18 cellular contexts compared by ENCODE assay signal in the genomic region with DNA sequence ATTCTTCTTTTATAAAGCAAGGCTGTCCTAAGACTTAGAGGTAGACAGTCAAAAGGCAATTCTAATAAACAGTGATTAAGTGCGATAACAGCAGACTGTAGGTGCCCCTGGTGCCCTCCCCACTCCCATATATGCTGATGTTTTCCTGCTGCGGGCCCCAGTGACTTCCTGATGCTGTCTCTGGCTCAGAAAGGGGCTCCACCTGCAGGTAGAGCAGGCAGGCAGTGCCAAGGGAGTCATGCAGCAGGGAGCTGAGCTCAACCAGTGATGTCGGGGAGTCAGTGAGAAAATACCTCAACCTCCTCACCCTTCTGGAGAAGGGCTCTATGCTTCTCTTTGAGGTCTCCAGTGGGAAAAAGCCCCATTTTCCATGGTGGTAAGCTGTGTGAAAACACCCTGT.
DNase-seq lines count a peak whose midpoint lies in the region; ATAC-seq, FAIRE-seq and TF ChIP-seq lines count a peak whose summit lies in the region.
"Had no signal": no experiment of that assay in that cellular context is flagged by ENCODE, and none has a peak within 500 bp of the region (broad histone marks: within the 10 kb centered on the region; RNA-seq: fewer than 3 reads in every experiment).

No MANE protein-coding gene starts in this region.

- H4K20me1 ChIP-seq in HepG2 (ENCODE audit: insufficient read depth, low read length) = no peaks in the 10 kb centered on the region
- H4K20me1 ChIP-seq in K562 (replicated peaks; ENCODE audit: control insufficient read depth, insufficient read depth, low read length) = no peaks in the 10 kb centered on the region
- H4K20me1 ChIP-seq: BLaER1 treated with 17β-estradiol and CSF1 and Interleukin-3, amounts not matched to agents 10 nM and 100 nM had no signal

- H3K27ac ChIP-seq in HepG2 (ENCODE audit: extremely low read length, insufficient read depth, low read length) = no peak overlapping the region
- H3K27ac ChIP-seq in right lobe of liver = no peak overlapping the region
- peak overlapping the region; percentile 60; the same call in 2 of the 3 replicates for H3K27ac ChIP-seq in K562 (ENCODE audit: extremely low read depth, low read depth, low read length)
- no peak overlapping the region for H3K27ac ChIP-seq in substantia nigra (ENCODE audit: low read depth, low read length, poor library complexity, severe bottlenecking)
- H3K27ac ChIP-seq in upper lobe of right lung = no peak overlapping the region
- H3K27ac ChIP-seq: BLaER1 treated with 17β-estradiol and CSF1 and Interleukin-3, amounts not matched to agents 10 nM and 100 nM had no signal

- intact Hi-C loops in HepG2 (cut with micrococcal nuclease; ENCODE audit: unreplicated experiment) = no loop called here
- intact Hi-C loops in right lobe of liver (cut with DNase I) = no loop called here
- intact Hi-C loops in K562 (cut with micrococcal nuclease) = no loop called here
- intact Hi-C loops in sciatic nerve (cut with DNase I) = no loop called here
- intact Hi-C loops in upper lobe of right lung (cut with DNase I) = no loop called here

- H3K9me3 ChIP-seq in HepG2 (ENCODE audit: low read length) (no peaks in the 10 kb centered on the region), right lobe of liver (no peaks in the 10 kb centered on the region), K562 (replicated peaks; ENCODE audit: control insufficient read depth, insufficient read depth, low read depth, low read length) (peaks cover 3% of the 10 kb centered on the region), upper lobe of right lung (no peaks in the 10 kb centered on the region)

- WGBS in HepG2 (ENCODE audit: low lambda C conversion rate) = 5% methylated on average over 3 of the region's 3 CpGs
- WGBS in right lobe of liver (ENCODE audit: insufficient coverage, low coverage, low lambda C conversion rate, missing lambda C conversion rate) = 42% methylated on average over 3 of the region's 3 CpGs
- WGBS in K562 (ENCODE audit: insufficient coverage, low coverage, missing lambda C conversion rate) = 72% methylated on average over 3 of the region's 3 CpGs

- TF ChIP-seq POLR2A in HepG2 (IDR thresholded peaks at IDR 0.05; ENCODE audit: insufficient read depth in 1 of 2, low read depth in 2 of 2, low read length in 2 of 2) = no peak
- TF ChIP-seq POLR2A in right lobe of liver (IDR thresholded peaks at IDR 0.05) = no peak
- TF ChIP-seq POLR2A in K562 (conservative IDR thresholded peaks at IDR 0.05) = no peak

- H3K79me2 ChIP-seq in HepG2 (ENCODE audit: insufficient read depth, low read length) (no peaks in the 10 kb centered on the region), K562 (ENCODE audit: control insufficient read depth, insufficient read depth, low read length) (no peaks in the 10 kb centered on the region)

- H3K9ac ChIP-seq in HepG2 (ENCODE audit: insufficient read depth, low read depth, low read length) = no peak overlapping the region
- H3K9ac ChIP-seq in K562 (ENCODE audit: insufficient read depth in 1 of 2, low read depth in 2 of 2, low read length in 2 of 2) = 0 out of 4 replicates have a peak overlapping the region, but pooled peaks of 1 of the 2 experiments have one; percentile 37
- H3K9ac ChIP-seq: BLaER1 treated with 17β-estradiol and CSF1 and Interleukin-3, amounts not matched to agents 10 nM and 100 nM had no signal

- H2AFZ ChIP-seq in HepG2 (ENCODE audit: low read length) = no peak overlapping the region
- H2AFZ ChIP-seq in K562 (ENCODE audit: low read depth, low read length) = peak overlapping the region; percentile 71

- ATAC-seq in HepG2 (peak; percentile 44; the same call in 1 of the 3 replicates), right lobe of liver (no peak), K562 (no peak), sciatic nerve (no peak), upper lobe of right lung (no peak)

- TF ChIP-seq CTCF in HepG2 (CRISPR knock-in tag; IDR thresholded peaks at IDR 0.05) (0 out of 2 replicates have a peak, but pooled peaks have one; percentile 14), right lobe of liver (IDR thresholded peaks at IDR 0.05) (no peak), K562 (IDR thresholded peaks at IDR 0.05 in 2 of 3, conservative IDR thresholded peaks at IDR 0.05 in 1 of 3; ENCODE audit: insufficient read depth in 2 of 3, low read depth in 1 of 3, low read length in 3 of 3) (no peak), upper lobe of right lung (IDR thresholded peaks at IDR 0.05) (no peak)

- H3K4me3 ChIP-seq in HepG2 (replicated peaks in 1 of 3; ENCODE audit: insufficient read depth in 1 of 3, low read depth in 2 of 3, low read length in 3 of 3) (no peak overlapping the region), right lobe of liver (no peak overlapping the region), K562 (no peak overlapping the region), upper lobe of right lung (no peak overlapping the region)
- H3K4me3 ChIP-seq: BLaER1 treated with 17β-estradiol and CSF1 and Interleukin-3, amounts not matched to agents 10 nM and 100 nM had no signal

- no peak for FAIRE-seq in HepG2 (lab: Jason Lieb, UNC)
- FAIRE-seq in K562 (lab: Jason Lieb, UNC) = no peak
- FAIRE-seq: D721Med, GM12892, GM19239 had no signal

- no peak for DNase-seq in HepG2 (ENCODE audit: low spot score)
- DNase-seq in right lobe of liver = no peak
- DNase-seq in K562 (ENCODE audit: extremely low read depth in 1 of 4, low spot score in 3 of 4) = no peak
- DNase-seq in iPS DF 4.7 (ENCODE audit: extremely low read depth, low spot score) = peak; percentile 3
- no peak for DNase-seq in substantia nigra (lab: John Stamatoyannopoulos, UW)
- DNase-seq in sciatic nerve (ENCODE audit: low spot score) = no peak
- no peak for DNase-seq in upper lobe of right lung
- DNase-seq: 8988T; AML-193; CD4-positive, alpha-beta T cell; COR-L47; DMS153; DMS79 treated with DMSO at 0.1 percent for 48 hours; GDM1 had no signal

- in situ Hi-C loops in HepG2 (cut with HindIII; ENCODE audit: extremely low pct_ligation_motif_present, low pct_unique_long_range_greater_than_20kb) (no loop called here), K562 (cut with MboI) (no loop called here)

- CTCF ChIA-PET in HepG2 (lab: Yijun Ruan, JAX; ENCODE audit: low intra/inter-chr PET ratio, low total read pairs) = no interaction called here
- CTCF ChIA-PET in K562 (lab: Yijun Ruan, JAX; ENCODE audit: low intra/inter-chr PET ratio) = no interaction called here

- H3K27me3 ChIP-seq in HepG2 (ENCODE audit: control insufficient read depth in 1 of 2, insufficient read depth in 2 of 2, low read length in 2 of 2) (peaks cover 0 to 17% of the 10 kb centered on the region in 2 experiments; a peak in 1 of 5 replicates), right lobe of liver (no peaks in the 10 kb centered on the region), K562 (ENCODE audit: control insufficient read depth in 2 of 2, insufficient read depth in 2 of 2, low read length in 2 of 2) (no peaks in the 10 kb centered on the region), upper lobe of right lung (no peaks in the 10 kb centered on the region)

- H3K36me3 ChIP-seq in HepG2 (replicated peaks in 1 of 2; ENCODE audit: control insufficient read depth in 1 of 2, insufficient read depth in 2 of 2, low read length in 2 of 2) (no peaks in the 10 kb centered on the region), right lobe of liver (no peaks in the 10 kb centered on the region), K562 (ENCODE audit: control insufficient read depth, insufficient read depth, low read length) (no peaks in the 10 kb centered on the region), upper lobe of right lung (no peaks in the 10 kb centered on the region)
- H3K36me3 ChIP-seq: BLaER1 treated with 17β-estradiol and CSF1 and Interleukin-3, amounts not matched to agents 10 nM and 100 nM had no signal

- BruUV-seq in HepG2 (replicated peaks; lab: Mats Ljungman, UMichigan) (no TSS peak), K562 (replicated peaks; lab: Mats Ljungman, UMichigan) (no TSS peak)

- POLR2A ChIA-PET in HepG2 (lab: Yijun Ruan, JAX) = no interaction called here
- POLR2A ChIA-PET in K562 (lab: Yijun Ruan, JAX) = interaction anchor here (1.2 kb wide), 1 partner anchor 9 kb away, joined by 3 read pairs; no protein-coding TSS in a partner anchor

- TF ChIP-seq EP300 in HepG2 (IDR thresholded peaks at IDR 0.05; ENCODE audit: low read depth in 2 of 2, low read length in 2 of 2) (no peak), HepG2 (CRISPR knock-in tag; IDR thresholded peaks at IDR 0.05; ENCODE audit: borderline replicate concordance) (no peak), K562 (IDR thresholded peaks at IDR 0.05; ENCODE audit: low read length) (no peak)

- no peaks in the 10 kb centered on the region for H3K9me1 ChIP-seq in K562 (ENCODE audit: control insufficient read depth, insufficient read depth, low read length)

- no peaks in the 10 kb centered on the region for H3K4me1 ChIP-seq in HepG2 (ENCODE audit: insufficient read depth, low read length)
- H3K4me1 ChIP-seq in right lobe of liver = no peaks in the 10 kb centered on the region
- H3K4me1 ChIP-seq in K562 (replicated peaks in 1 of 2; ENCODE audit: control insufficient read depth in 2 of 2, insufficient read depth in 2 of 2, low read length in 2 of 2) = peaks cover 0 to 32% of the 10 kb centered on the region in 2 experiments
- no peaks in the 10 kb centered on the region for H3K4me1 ChIP-seq in upper lobe of right lung

- H3K4me2 ChIP-seq in HepG2 (ENCODE audit: low read depth, low read length) (no peak overlapping the region), K562 (ENCODE audit: insufficient read depth, low read length) (peak overlapping the region; percentile 60; the same call in 1 of the 2 replicates)
- H3K4me2 ChIP-seq: BLaER1 treated with 17β-estradiol and CSF1 and Interleukin-3, amounts not matched to agents 10 nM and 100 nM had no signal

- TF ChIP-seq RAD21 in HepG2 (CRISPR knock-in tag; IDR thresholded peaks at IDR 0.05) = no peak
- TF ChIP-seq RAD21 in K562 (CRISPR knock-in tag; conservative IDR thresholded peaks at IDR 0.05 in 1 of 2, IDR thresholded peaks at IDR 0.05 in 1 of 2) = no peak

TF ChIP-seq in HepG2, 621 proteins besides CTCF, POLR2A, EP300 and RAD21:
- TF ChIP-seq PTBP1 (IDR thresholded peaks at IDR 0.05; ENCODE audit: low read depth, low read length, poor library complexity, severe bottlenecking) = no peak

TF ChIP-seq in K562, 482 proteins besides CTCF, POLR2A, EP300 and RAD21:
- TF ChIP-seq TRIM24 (IDR thresholded peaks at IDR 0.05) (0 out of 4 replicates have a peak, but pooled peaks of 1 of the 2 experiments have one; percentile 1), ZBTB1 (CRISPR knock-in tag; IDR thresholded peaks at IDR 0.05; ENCODE audit: borderline replicate concordance, low read depth) (no peak)
